17 cellular contexts compared by ENCODE assay signal in the genomic region with DNA sequence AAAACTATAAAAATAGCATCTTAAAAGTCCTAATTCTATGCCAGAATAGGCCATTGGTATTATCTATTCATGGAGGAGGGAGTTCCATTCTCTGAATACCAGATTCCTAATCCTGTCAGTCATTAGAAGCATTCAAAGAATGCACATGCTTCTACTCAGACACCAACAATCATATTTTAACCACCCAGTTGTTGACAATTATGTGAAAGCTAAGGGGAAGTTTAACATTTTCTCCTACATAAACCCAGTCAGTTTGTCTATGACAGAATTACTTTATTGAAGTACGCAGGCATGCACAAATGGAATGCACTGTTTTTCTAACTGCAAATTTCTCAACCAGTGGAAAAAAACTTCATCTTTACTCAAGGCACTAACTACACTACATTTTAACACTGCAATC.
A peak's percentile ranks its signal among the peaks of the same experiment; 100 is the strongest.
DNase-seq lines count a peak whose midpoint lies in the region; ATAC-seq and TF ChIP-seq lines count a peak whose summit lies in the region.
"Had no signal": no experiment of that assay in that cellular context is flagged by ENCODE, and none has a peak within 500 bp of the region (broad histone marks: within the 10 kb centered on the region; RNA-seq: fewer than 3 reads in every experiment).

No MANE protein-coding gene starts in this region.

- H2AFZ ChIP-seq in SK-N-SH (ENCODE audit: low read depth) = no peak overlapping the region

- POLR2A ChIA-PET in Caco-2 (lab: Charles Lee) = no interaction called here
- POLR2A ChIA-PET in SK-N-SH (lab: Yijun Ruan, JAX) = no interaction called here

- H3K4me2 ChIP-seq in SK-N-SH = no peak overlapping the region; the same call in 1 of the 2 replicates

- ATAC-seq in GM18511 (IDR thresholded peaks at IDR 0.05; ENCODE audit: unreplicated experiment) (no peak), body of pancreas (no peak), foreskin keratinocyte (no peak)
- ATAC-seq: activated CD8-positive, alpha-beta T cell treated with anti-CD3 and anti-CD28 coated beads for 36 hours; Right ventricle myocardium inferior had no signal

- H3K27ac Mint-ChIP-seq in Caco-2 (ENCODE audit: unreplicated experiment) = peak overlapping the region; percentile 80
- H3K27ac Mint-ChIP-seq: activated CD8-positive, alpha-beta T cell treated with anti-CD3 and anti-CD28 coated beads for 36 hours; immature natural killer cell had no signal

- no TSS peak for BruUV-seq in Caco-2 (replicated peaks; lab: Mats Ljungman, UMichigan)

- TF ChIP-seq RAD21 in SK-N-SH (IDR thresholded peaks at IDR 0.05; ENCODE audit: low read length) = no peak

- intact Hi-C loops in Caco-2 (cut with micrococcal nuclease; ENCODE audit: unreplicated experiment) = no loop called here
- intact Hi-C loops in body of pancreas (cut with DNase I) = no loop called here

- no peak for TF ChIP-seq POLR2A in body of pancreas (IDR thresholded peaks at IDR 0.05)

- CTCF ChIA-PET in Caco-2 (lab: Charles Lee) = no interaction called here
- CTCF ChIA-PET in SK-N-SH (lab: Yijun Ruan, JAX) = no interaction called here

- H3K27me3 Mint-ChIP-seq in Caco-2 (ENCODE audit: insufficient read depth, unreplicated experiment) = no peaks in the 10 kb centered on the region
- H3K27me3 Mint-ChIP-seq: activated CD8-positive, alpha-beta T cell treated with anti-CD3 and anti-CD28 coated beads for 36 hours had no signal

- DNase-seq in Caco-2 (no peak), SK-N-SH (no peak), fibroblast of the aortic adventitia (ENCODE audit: low read depth) (peak; percentile 70), renal cortical epithelial cell (ENCODE audit: low read depth) (peak; percentile 79), body of pancreas (no peak), foreskin keratinocyte (no peak), KG1 (lab: John Stamatoyannopoulos, UW) (no peak)
- DNase-seq: activated CD8-positive, alpha-beta T cell treated with anti-CD3 and anti-CD28 coated beads for 36 hours; activated gamma-delta T cell; Calu3; immature natural killer cell; NCI-H2029; NCI-H82; sigmoid colon; substantia nigra had no signal

- peaks cover 36% of the 10 kb centered on the region for H3K36me3 Mint-ChIP-seq in Caco-2 (ENCODE audit: insufficient read depth, unreplicated experiment)
- H3K36me3 Mint-ChIP-seq: immature natural killer cell had no signal

- H3K9me2 ChIP-seq in SK-N-SH = no peaks in the 10 kb centered on the region

- H3K79me2 ChIP-seq in SK-N-SH (ENCODE audit: insufficient read depth) = peaks cover 17% of the 10 kb centered on the region; the same call in 1 of the 2 replicates

- H3K4me3 Mint-ChIP-seq in Caco-2 (ENCODE audit: unreplicated experiment) = no peak overlapping the region
- H3K4me3 Mint-ChIP-seq: activated CD8-positive, alpha-beta T cell treated with anti-CD3 and anti-CD28 coated beads for 36 hours; immature natural killer cell had no signal

- H3K27ac ChIP-seq in SK-N-SH (ENCODE audit: low read depth in 2 of 2, low read length in 1 of 2) (peak overlapping the region in 1 of 2 experiments; percentile 74; a peak in 3 of 4 replicates), body of pancreas (no peak overlapping the region), foreskin keratinocyte (no peak overlapping the region)

- peak in 1 of 2 experiments; percentile 49; a peak in 1 of 4 replicates for TF ChIP-seq EP300 in SK-N-SH (IDR thresholded peaks at IDR 0.05; ENCODE audit: borderline replicate concordance in 1 of 2, low read depth in 1 of 2, low read length in 1 of 2)

- peaks cover 1% of the 10 kb centered on the region for H3K36me3 ChIP-seq in Caco-2 (ENCODE audit: control insufficient read depth, insufficient read depth, low read length)
- H3K36me3 ChIP-seq in SK-N-SH (replicated peaks in 1 of 2; ENCODE audit: control insufficient read depth in 1 of 2, insufficient read depth in 2 of 2, low read length in 1 of 2) = peaks cover 5 to 16% of the 10 kb centered on the region in 2 experiments
- H3K36me3 ChIP-seq in body of pancreas (replicated peaks in 1 of 2; ENCODE audit: insufficient read depth in 1 of 2, low read depth in 2 of 2) = peaks cover 0 to 2% of the 10 kb centered on the region in 2 donors

- no peaks in the 10 kb centered on the region for H3K9me3 Mint-ChIP-seq in Caco-2 (ENCODE audit: unreplicated experiment)
- H3K9me3 Mint-ChIP-seq: activated CD8-positive, alpha-beta T cell treated with anti-CD3 and anti-CD28 coated beads for 36 hours had no signal

- H4K20me1 ChIP-seq in SK-N-SH (ENCODE audit: insufficient read depth) = no peaks in the 10 kb centered on the region

- no peaks in the 10 kb centered on the region for H3K9me3 ChIP-seq in Caco-2
- no peaks in the 10 kb centered on the region for H3K9me3 ChIP-seq in SK-N-SH
- no peaks in the 10 kb centered on the region for H3K9me3 ChIP-seq in body of pancreas
- H3K9me3 ChIP-seq: sigmoid colon had no signal

- 0% methylated on average over 1 of the region's 1 CpG for WGBS in SK-N-SH (ENCODE audit: low lambda C conversion rate)
- 77 to 79% methylated on average over 1 of the region's 1 CpG for WGBS in body of pancreas, 2 donors

- no peak overlapping the region for H3K9ac ChIP-seq in SK-N-SH

- H3K27me3 ChIP-seq in Caco-2 (replicated peaks; ENCODE audit: control insufficient read depth, insufficient read depth, low read length) (no peaks in the 10 kb centered on the region), SK-N-SH (ENCODE audit: insufficient read depth) (no peaks in the 10 kb centered on the region), body of pancreas (no peaks in the 10 kb centered on the region), foreskin keratinocyte (no peaks in the 10 kb centered on the region)
- H3K27me3 ChIP-seq: sigmoid colon had no signal

- TF ChIP-seq CTCF in Caco-2 (IDR thresholded peaks at IDR 0.05; ENCODE audit: insufficient read depth in 1 of 2, low read depth in 1 of 2, low read length in 1 of 2, severe bottlenecking in 1 of 2, unreplicated experiment in 1 of 2) (no peak), SK-N-SH (IDR thresholded peaks at IDR 0.05) (no peak), fibroblast of the aortic adventitia (IDR thresholded peaks at IDR 0.05; ENCODE audit: insufficient read depth, low read length) (no peak), body of pancreas (IDR thresholded peaks at IDR 0.05) (no peak), foreskin keratinocyte (conservative IDR thresholded peaks at IDR 0.05) (no peak)

- H3K4me3 ChIP-seq in Caco-2 (ENCODE audit: low read depth, low read length) (no peak overlapping the region), SK-N-SH (ENCODE audit: low read depth in 2 of 2, low read length in 1 of 2) (no peak overlapping the region), fibroblast of the aortic adventitia (ENCODE audit: low read depth, low read length) (no peak overlapping the region), body of pancreas (no peak overlapping the region)
- H3K4me3 ChIP-seq: sigmoid colon had no signal

- H3K4me1 ChIP-seq in Caco-2 (peaks cover 49% of the 10 kb centered on the region), SK-N-SH (ENCODE audit: control insufficient read depth in 1 of 2, insufficient read depth in 2 of 2, low read depth in 1 of 2, low read length in 1 of 2) (peaks cover 0 to 27% of the 10 kb centered on the region in 2 experiments; a peak in 2 of 4 replicates), body of pancreas (no peaks in the 10 kb centered on the region), foreskin keratinocyte (no peaks in the 10 kb centered on the region)

- H3K4me1 Mint-ChIP-seq in Caco-2 (ENCODE audit: low read depth, unreplicated experiment) = peaks cover 29% of the 10 kb centered on the region

- H3F3A ChIP-seq in SK-N-SH (replicated peaks; ENCODE audit: insufficient read depth) = peaks cover 41% of the 10 kb centered on the region

TF ChIP-seq in SK-N-SH, 30 proteins besides CTCF, POLR2A, EP300 and RAD21 (continues in another document):
- peak; percentile 25; the same call in 1 of the 2 replicates for TF ChIP-seq TEAD4 (IDR thresholded peaks at IDR 0.05; ENCODE audit: borderline replicate concordance, insufficient read depth)
- TF ChIP-seq RFX5 (IDR thresholded peaks at IDR 0.05; ENCODE audit: low read length) = no peak
- TF ChIP-seq MEF2A (IDR thresholded peaks at IDR 0.05; ENCODE audit: borderline replicate concordance, low read depth) = no peak
- no peak for TF ChIP-seq FOXJ3 (CRISPR knock-in tag; IDR thresholded peaks at IDR 0.05)
- TF ChIP-seq FOXM1 (IDR thresholded peaks at IDR 0.05; ENCODE audit: low read depth) = no peak
- peak; percentile 49 for TF ChIP-seq TCF12 (IDR thresholded peaks at IDR 0.05)
- no peak for TF ChIP-seq GABPA (IDR thresholded peaks at IDR 0.05; ENCODE audit: low read depth)
- TF ChIP-seq, protein P1, sequence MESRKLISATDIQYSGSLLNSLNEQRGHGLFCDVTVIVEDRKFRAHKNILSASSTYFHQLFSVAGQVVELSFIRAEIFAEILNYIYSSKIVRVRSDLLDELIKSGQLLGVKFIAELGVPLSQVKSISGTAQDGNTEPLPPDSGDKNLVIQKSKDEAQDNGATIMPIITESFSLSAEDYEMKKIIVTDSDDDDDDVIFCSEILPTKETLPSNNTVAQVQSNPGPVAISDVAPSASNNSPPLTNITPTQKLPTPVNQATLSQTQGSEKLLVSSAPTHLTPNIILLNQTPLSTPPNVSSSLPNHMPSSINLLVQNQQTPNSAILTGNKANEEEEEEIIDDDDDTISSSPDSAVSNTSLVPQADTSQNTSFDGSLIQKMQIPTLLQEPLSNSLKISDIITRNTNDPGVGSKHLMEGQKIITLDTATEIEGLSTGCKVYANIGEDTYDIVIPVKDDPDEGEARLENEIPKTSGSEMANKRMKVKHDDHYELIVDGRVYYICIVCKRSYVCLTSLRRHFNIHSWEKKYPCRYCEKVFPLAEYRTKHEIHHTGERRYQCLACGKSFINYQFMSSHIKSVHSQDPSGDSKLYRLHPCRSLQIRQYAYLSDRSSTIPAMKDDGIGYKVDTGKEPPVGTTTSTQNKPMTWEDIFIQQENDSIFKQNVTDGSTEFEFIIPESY (IDR thresholded peaks at IDR 0.05; ENCODE audit: borderline replicate concordance, low read depth) = no peak
- TF ChIP-seq MXI1 (IDR thresholded peaks at IDR 0.05; ENCODE audit: low read depth, low read length) = no peak
- no peak for TF ChIP-seq CHD2 (IDR thresholded peaks at IDR 0.05; ENCODE audit: low read length, partially characterized antibody)
- TF ChIP-seq, protein P2, sequence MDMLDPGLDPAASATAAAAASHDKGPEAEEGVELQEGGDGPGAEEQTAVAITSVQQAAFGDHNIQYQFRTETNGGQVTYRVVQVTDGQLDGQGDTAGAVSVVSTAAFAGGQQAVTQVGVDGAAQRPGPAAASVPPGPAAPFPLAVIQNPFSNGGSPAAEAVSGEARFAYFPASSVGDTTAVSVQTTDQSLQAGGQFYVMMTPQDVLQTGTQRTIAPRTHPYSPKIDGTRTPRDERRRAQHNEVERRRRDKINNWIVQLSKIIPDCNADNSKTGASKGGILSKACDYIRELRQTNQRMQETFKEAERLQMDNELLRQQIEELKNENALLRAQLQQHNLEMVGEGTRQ (IDR thresholded peaks at IDR 0.05; ENCODE audit: borderline replicate concordance, low read depth, low read length) = no peak

Comparison
In these comparisons a context has a peak if more than half of its experiments do, and no peak if none do; other contexts are left out.
1. DNase-seq: peak in fibroblast of the aortic adventitia (single experiment) and renal cortical epithelial cell (single experiment); none in Caco-2 (0 of 2), SK-N-SH (single experiment), body of pancreas (0 of 4), foreskin keratinocyte (0 of 2) and KG1 (single experiment).